Comparison of ENCODE assay signal across 24 cellular contexts in genomic region chr2:134621939-134622705, GRCh38.
DNase-seq lines count a peak whose midpoint lies in the region; ATAC-seq and TF ChIP-seq lines count a peak whose summit lies in the region.
"Had no signal": no experiment of that assay in that cellular context is flagged by ENCODE, and none has a peak within 500 bp of the region (broad histone marks: within the 10 kb centered on the region; RNA-seq: fewer than 3 reads in every experiment).

No MANE protein-coding gene starts in this region.

- peak overlapping the region; percentile 26 for H3K27ac Mint-ChIP-seq in activated CD8-positive, alpha-beta memory T cell treated with anti-CD3 and anti-CD28 coated beads, Interleukin-2, amount 10 ng/mL, durations not matched to agents 7 days and 5 days
- no peak overlapping the region for H3K27ac Mint-ChIP-seq in effector memory CD8-positive, alpha-beta T cell
- no peak overlapping the region for H3K27ac Mint-ChIP-seq in stimulated activated naive CD8-positive, alpha-beta T cell treated with anti-CD3 and anti-CD28 coated beads, Interleukin-15, amount 100 ng/mL, for 72 hours
- H3K27ac Mint-ChIP-seq: activated CD4-positive, alpha-beta memory T cell treated with anti-CD3 and anti-CD28 coated beads, Interleukin-2, amount 10 ng/mL, durations not matched to agents 7 days and 5 days; activated naive CD4-positive, alpha-beta T cell treated with anti-CD3 and anti-CD28 coated beads, Interleukin-2, amount 50 U/mL, for 24 hours had no signal

- intact Hi-C loops in psoas muscle (cut with DNase I): no loop called here

- H3K4me1 Mint-ChIP-seq in activated CD8-positive, alpha-beta memory T cell treated with anti-CD3 and anti-CD28 coated beads, Interleukin-2, amount 10 ng/mL, durations not matched to agents 7 days and 5 days: peaks cover 33% of the 10 kb centered on the region
- peaks cover 0 to 2% of the 10 kb centered on the region in 2 donors for H3K4me1 Mint-ChIP-seq in effector memory CD8-positive, alpha-beta T cell (ENCODE audit: low read depth in 2 of 2)
- H3K4me1 Mint-ChIP-seq in stimulated activated naive CD8-positive, alpha-beta T cell treated with anti-CD3 and anti-CD28 coated beads, Interleukin-15, amount 100 ng/mL, for 72 hours: peaks cover 15% of the 10 kb centered on the region
- H3K4me1 Mint-ChIP-seq: activated naive CD4-positive, alpha-beta T cell treated with anti-CD3 and anti-CD28 coated beads, Interleukin-2, amount 50 U/mL, for 24 hours had no signal

- peaks cover 15% of the 10 kb centered on the region for H3K9me3 Mint-ChIP-seq in activated CD8-positive, alpha-beta memory T cell treated with anti-CD3 and anti-CD28 coated beads, Interleukin-2, amount 10 ng/mL, durations not matched to agents 7 days and 5 days (ENCODE audit: low read depth)
- peaks cover 7 to 8% of the 10 kb centered on the region in 2 donors for H3K9me3 Mint-ChIP-seq in effector memory CD8-positive, alpha-beta T cell
- peaks cover 13% of the 10 kb centered on the region in 2 donors for H3K9me3 Mint-ChIP-seq in stimulated activated naive CD8-positive, alpha-beta T cell treated with anti-CD3 and anti-CD28 coated beads, Interleukin-15, amount 100 ng/mL, for 72 hours

- CTCF ChIA-PET in activated CD8-positive, alpha-beta memory T cell treated with anti-CD3 and anti-CD28 coated beads, Interleukin-2, amount 10 ng/mL, durations not matched to agents 7 days and 5 days (lab: Charles Lee): interaction anchor here (0.6 to 0.8 kb wide), 2 partner anchors 9 to 37 kb away, joined by 3 read pairs; no protein-coding TSS in a partner anchor

- no peak overlapping the region for H3K4me3 Mint-ChIP-seq in activated CD8-positive, alpha-beta memory T cell treated with anti-CD3 and anti-CD28 coated beads, Interleukin-2, amount 10 ng/mL, durations not matched to agents 7 days and 5 days
- peak overlapping the region in 1 of 2 donors; percentile 45 for H3K4me3 Mint-ChIP-seq in effector memory CD8-positive, alpha-beta T cell
- H3K4me3 Mint-ChIP-seq in stimulated activated naive CD8-positive, alpha-beta T cell treated with anti-CD3 and anti-CD28 coated beads, Interleukin-15, amount 100 ng/mL, for 72 hours: no peak overlapping the region
- H3K4me3 Mint-ChIP-seq: activated CD4-positive, alpha-beta memory T cell treated with anti-CD3 and anti-CD28 coated beads, Interleukin-2, amount 10 ng/mL, durations not matched to agents 7 days and 5 days; activated naive CD4-positive, alpha-beta T cell treated with anti-CD3 and anti-CD28 coated beads, Interleukin-2, amount 50 U/mL, for 24 hours; activated T-cell treated with anti-CD3 and anti-CD28 coated beads, Interleukin-2, amount 50 U/mL, for 4 hours had no signal

- peaks cover 7% of the 10 kb centered on the region for H3K27me3 Mint-ChIP-seq in activated CD8-positive, alpha-beta memory T cell treated with anti-CD3 and anti-CD28 coated beads, Interleukin-2, amount 10 ng/mL, durations not matched to agents 7 days and 5 days
- H3K27me3 Mint-ChIP-seq in effector memory CD8-positive, alpha-beta T cell: no peaks in the 10 kb centered on the region
- peaks cover 6% of the 10 kb centered on the region for H3K27me3 Mint-ChIP-seq in stimulated activated naive CD8-positive, alpha-beta T cell treated with anti-CD3 and anti-CD28 coated beads, Interleukin-15, amount 100 ng/mL, for 72 hours

- no peaks in the 10 kb centered on the region for H3K9me3 ChIP-seq in psoas muscle
- H3K9me3 ChIP-seq: BLaER1, colonic mucosa, prostate gland, SK-N-SH had no signal

- 77 to 82% (median 81%) methylated on average over 10 of the region's 10 CpGs for WGBS in psoas muscle, 3 donors

- no peaks in the 10 kb centered on the region for H3K36me3 ChIP-seq in psoas muscle (ENCODE audit: insufficient read depth in 1 of 2, low read depth in 1 of 2)
- H3K36me3 ChIP-seq: ascending aorta, BLaER1, colonic mucosa, left lung, prostate gland had no signal

- DNase-seq in activated CD8-positive, alpha-beta memory T cell treated with anti-CD3 and anti-CD28 coated beads, Interleukin-2, amount 10 ng/mL, durations not matched to agents 7 days and 5 days: no peak
- no peak for DNase-seq in activated CD8-positive, alpha-beta memory T cell treated with anti-CD3 and anti-CD28 coated beads, Interleukin-2, amount 50 U/mL, for 48 hours
- DNase-seq in RPMI7951 (ENCODE audit: low read depth) (peak; percentile 77), psoas muscle (no peak), mucosa of gallbladder (ENCODE audit: low spot score) (no peak)
- DNase-seq in effector memory CD8-positive, alpha-beta T cell: no peak
- DNase-seq in stimulated activated naive CD8-positive, alpha-beta T cell treated with anti-CD3 and anti-CD28 coated beads, Interleukin-15, amount 100 ng/mL, for 72 hours: no peak
- DNase-seq: 8988T; activated CD4-positive, alpha-beta memory T cell treated with anti-CD3 and anti-CD28 coated beads, Interleukin-2, amount 10 ng/mL, durations not matched to agents 7 days and 5 days; activated T-cell treated with anti-CD3 and anti-CD28 coated beads, Interleukin-2, amount 50 U/mL, for 4 hours; colonic mucosa; GM23248; left lung; NCI-H1694; NCI-H2171 treated with DMSO at 0.1 percent for 48 hours; SK-N-SH; stimulated activated CD4-positive, alpha-beta T cell treated with anti-CD3 and anti-CD28 coated beads, Interleukin-4, amount 100 ng/mL, for 1 hour had no signal

- peaks cover 48% of the 10 kb centered on the region for H3K36me3 Mint-ChIP-seq in activated CD8-positive, alpha-beta memory T cell treated with anti-CD3 and anti-CD28 coated beads, Interleukin-2, amount 10 ng/mL, durations not matched to agents 7 days and 5 days
- H3K36me3 Mint-ChIP-seq in effector memory CD8-positive, alpha-beta T cell (ENCODE audit: insufficient read depth): no peaks in the 10 kb centered on the region
- H3K36me3 Mint-ChIP-seq: activated naive CD4-positive, alpha-beta T cell treated with anti-CD3 and anti-CD28 coated beads, Interleukin-2, amount 50 U/mL, for 24 hours had no signal

- no peak overlapping the region for H3K4me3 ChIP-seq in psoas muscle
- H3K4me3 ChIP-seq: ascending aorta, BLaER1, colonic mucosa, GM23248, left lung, prostate gland, skin epidermis had no signal

- H3K27ac ChIP-seq in psoas muscle: no peak overlapping the region
- H3K27ac ChIP-seq: ascending aorta, BLaER1, colonic mucosa, GM23248, left lung, prostate gland, skin epidermis had no signal

- ATAC-seq in activated CD8-positive, alpha-beta memory T cell treated with anti-CD3 and anti-CD28 coated beads, Interleukin-2, amount 10 ng/mL, durations not matched to agents 7 days and 5 days: no peak
- peak; percentile 59 for ATAC-seq in effector memory CD8-positive, alpha-beta T cell (replicated peaks)
- ATAC-seq in stimulated activated naive CD8-positive, alpha-beta T cell treated with anti-CD3 and anti-CD28 coated beads, Interleukin-15, amount 100 ng/mL, for 72 hours: no peak
- ATAC-seq in psoas muscle (no peak), GM19455 (IDR thresholded peaks at IDR 0.05; ENCODE audit: unreplicated experiment) (no peak)
- ATAC-seq: activated T-cell treated with anti-CD3 and anti-CD28 coated beads, Interleukin-2, amount 50 U/mL, for 4 hours; left lung; Panc1 had no signal

- TF ChIP-seq CTCF in psoas muscle (IDR thresholded peaks at IDR 0.05): no peak

- H3K27me3 ChIP-seq in psoas muscle (ENCODE audit: insufficient read depth in 3 of 3, low read length in 2 of 3): no peaks in the 10 kb centered on the region
- H3K27me3 ChIP-seq: ascending aorta, BLaER1, colonic mucosa, left lung had no signal

- no peaks in the 10 kb centered on the region for H3K4me1 ChIP-seq in psoas muscle
- H3K4me1 ChIP-seq: ascending aorta, BLaER1, colonic mucosa, left lung, prostate gland had no signal
